In the genomic region with DNA sequence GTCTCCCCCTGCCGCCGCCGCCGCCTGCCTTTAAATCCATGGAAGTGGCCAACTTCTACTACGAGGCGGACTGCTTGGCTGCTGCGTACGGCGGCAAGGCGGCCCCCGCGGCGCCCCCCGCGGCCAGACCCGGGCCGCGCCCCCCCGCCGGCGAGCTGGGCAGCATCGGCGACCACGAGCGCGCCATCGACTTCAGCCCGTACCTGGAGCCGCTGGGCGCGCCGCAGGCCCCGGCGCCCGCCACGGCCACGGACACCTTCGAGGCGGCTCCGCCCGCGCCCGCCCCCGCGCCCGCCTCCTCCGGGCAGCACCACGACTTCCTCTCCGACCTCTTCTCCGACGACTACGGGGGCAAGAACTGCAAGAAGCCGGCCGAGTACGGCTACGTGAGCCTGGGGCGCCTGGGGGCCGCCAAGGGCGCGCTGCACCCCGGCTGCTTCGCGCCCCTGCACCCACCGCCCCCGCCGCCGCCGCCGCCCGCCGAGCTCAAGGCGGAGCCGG, we compare ENCODE assay signal across 8 cellular contexts. TPM values are rescaled to one million over a fixed set of nuclear protein-coding genes. Genes with fewer than 3 reads are reported as not detected.
DNase-seq lines count a peak whose midpoint lies in the region; ATAC-seq and TF ChIP-seq lines count a peak whose summit lies in the region.

No MANE protein-coding gene starts in this region.

- H3K4me1 Mint-ChIP-seq in CD8-positive, alpha-beta T cell (ENCODE audit: low read depth): peaks cover 29% of the 10 kb centered on the region
- H3K4me1 Mint-ChIP-seq in activated CD8-positive, alpha-beta T cell treated with anti-CD3 and anti-CD28 coated beads for 36 hours (ENCODE audit: low read depth): peaks cover 17% of the 10 kb centered on the region
- H3K4me1 Mint-ChIP-seq in effector memory CD8-positive, alpha-beta T cell (ENCODE audit: low read depth in 2 of 2): peaks cover 21 to 27% of the 10 kb centered on the region in 2 donors
- peaks cover 20 to 39% of the 10 kb centered on the region in 2 donors for H3K4me1 Mint-ChIP-seq in stimulated activated naive B cell treated with anti-CD40 and anti-IgM and Interleukin-4, amounts not matched to agents 10 μg/mL and 1 μg/mL and 100 μg/mL, for 72 hours

- H3K4me3 Mint-ChIP-seq in CD8-positive, alpha-beta T cell: peak overlapping the region; percentile 75
- H3K4me3 Mint-ChIP-seq in activated CD8-positive, alpha-beta T cell treated with anti-CD3 and anti-CD28 coated beads for 36 hours: peak overlapping the region; percentile 78
- peak overlapping the region; percentile 90 to 96 for H3K4me3 Mint-ChIP-seq in effector memory CD8-positive, alpha-beta T cell
- H3K4me3 Mint-ChIP-seq in stimulated activated naive B cell treated with anti-CD40 and anti-IgM and Interleukin-4, amounts not matched to agents 10 μg/mL and 1 μg/mL and 100 μg/mL, for 72 hours: peak overlapping the region; percentile 79 to 83

- peak; percentile 33 to 84 (median 54) for DNase-seq in CD8-positive, alpha-beta T cell
- DNase-seq in NCI-H146 treated with DMSO at 0.1 percent for 48 hours (lab: John Stamatoyannopoulos, UW; ENCODE audit: unreplicated experiment): peak; percentile 48
- DNase-seq in activated CD8-positive, alpha-beta T cell treated with anti-CD3 and anti-CD28 coated beads for 36 hours: peak; percentile 69
- peak; percentile 42 to 57 (median 44) for DNase-seq in effector memory CD8-positive, alpha-beta T cell
- DNase-seq in stimulated activated naive B cell treated with anti-CD40 and anti-IgM and Interleukin-4, amounts not matched to agents 10 μg/mL and 1 μg/mL and 100 μg/mL, for 72 hours: peak; percentile 48

- peak; percentile 21 for ATAC-seq in CD8-positive, alpha-beta T cell
- peak; percentile 24 for ATAC-seq in GM21737 (IDR thresholded peaks at IDR 0.05; ENCODE audit: unreplicated experiment)
- ATAC-seq in activated CD8-positive, alpha-beta T cell treated with anti-CD3 and anti-CD28 coated beads for 36 hours: no peak
- peak; percentile 40 for ATAC-seq in effector memory CD8-positive, alpha-beta T cell (replicated peaks)
- peak; percentile 33 to 47 for ATAC-seq in stimulated activated naive B cell treated with anti-CD40 and anti-IgM and Interleukin-4, amounts not matched to agents 10 μg/mL and 1 μg/mL and 100 μg/mL, for 72 hours (replicated peaks)
- no peak for ATAC-seq in GM18861 (IDR thresholded peaks at IDR 0.05; ENCODE audit: unreplicated experiment)

- peaks cover 19% of the 10 kb centered on the region for H3K4me1 ChIP-seq in CD8-positive, alpha-beta T cell (ENCODE audit: insufficient read depth, low read length)
- H3K4me1 ChIP-seq in muscle layer of colon (ENCODE audit: insufficient read depth, low read length): peaks cover 20% of the 10 kb centered on the region

- CTCF ChIA-PET in CD8-positive, alpha-beta T cell (lab: Charles Lee): interaction anchor here (0.9 to 16.8 kb wide), 5 partner anchors 51 to 275 kb away, joined by 3 to 325 read pairs (median 3); a partner anchor contains a TSS
- CTCF ChIA-PET in activated CD8-positive, alpha-beta T cell treated with anti-CD3 and anti-CD28 coated beads for 36 hours (lab: Charles Lee): interaction anchor here (1.0 to 5.7 kb wide), 3 partner anchors 147 to 273 kb away, joined by 3 to 102 read pairs (median 4); no protein-coding TSS in a partner anchor

- peaks cover under 1% of the 10 kb centered on the region for H3K27me3 Mint-ChIP-seq in CD8-positive, alpha-beta T cell (ENCODE audit: low read depth)
- H3K27me3 Mint-ChIP-seq in activated CD8-positive, alpha-beta T cell treated with anti-CD3 and anti-CD28 coated beads for 36 hours: peaks cover under 1% of the 10 kb centered on the region
- H3K27me3 Mint-ChIP-seq in effector memory CD8-positive, alpha-beta T cell: peaks cover 1 to 3% of the 10 kb centered on the region in 2 donors
- peaks cover under 1 to 1% of the 10 kb centered on the region in 2 donors for H3K27me3 Mint-ChIP-seq in stimulated activated naive B cell treated with anti-CD40 and anti-IgM and Interleukin-4, amounts not matched to agents 10 μg/mL and 1 μg/mL and 100 μg/mL, for 72 hours

- POLR2A ChIA-PET in CD8-positive, alpha-beta T cell (lab: Charles Lee): interaction anchor here (0.5 to 2.0 kb wide), 11 partner anchors 22 to 767 kb away, joined by 3 to 8 read pairs (median 3); a partner anchor contains a TSS
- POLR2A ChIA-PET in activated CD8-positive, alpha-beta T cell treated with anti-CD3 and anti-CD28 coated beads for 36 hours (lab: Charles Lee): interaction anchor here (0.7 to 2.0 kb wide), 15 partner anchors 8 to 394 kb away, joined by 3 to 11 read pairs (median 3); no protein-coding TSS in a partner anchor

- H3K27me3 ChIP-seq in CD8-positive, alpha-beta T cell (ENCODE audit: insufficient read depth, low read length): no peaks in the 10 kb centered on the region
- no peaks in the 10 kb centered on the region for H3K27me3 ChIP-seq in muscle layer of colon (ENCODE audit: control insufficient read depth in 1 of 2, insufficient read depth in 2 of 2, low read length in 2 of 2)

- H3K9me3 ChIP-seq in CD8-positive, alpha-beta T cell (ENCODE audit: low read length): no peaks in the 10 kb centered on the region
- H3K9me3 ChIP-seq in muscle layer of colon (ENCODE audit: low read length): no peaks in the 10 kb centered on the region

- H3K4me3 ChIP-seq in CD8-positive, alpha-beta T cell (ENCODE audit: low read depth, low read length): peak overlapping the region; percentile 82
- H3K4me3 ChIP-seq in muscle layer of colon (ENCODE audit: low read depth in 1 of 2, low read length in 2 of 2): peak overlapping the region; percentile 74 to 84

- H3K9ac ChIP-seq in muscle layer of colon (ENCODE audit: low read length): peak overlapping the region; percentile 68

- H3K9me3 Mint-ChIP-seq in CD8-positive, alpha-beta T cell: no peaks in the 10 kb centered on the region
- no peaks in the 10 kb centered on the region for H3K9me3 Mint-ChIP-seq in activated CD8-positive, alpha-beta T cell treated with anti-CD3 and anti-CD28 coated beads for 36 hours
- no peaks in the 10 kb centered on the region for H3K9me3 Mint-ChIP-seq in effector memory CD8-positive, alpha-beta T cell
- H3K9me3 Mint-ChIP-seq in stimulated activated naive B cell treated with anti-CD40 and anti-IgM and Interleukin-4, amounts not matched to agents 10 μg/mL and 1 μg/mL and 100 μg/mL, for 72 hours: no peaks in the 10 kb centered on the region

- intact Hi-C loops in CD8-positive, alpha-beta T cell (cut with DNase I, micrococcal nuclease): loop anchor here (1.0 to 5.0 kb wide), 5 partner anchors 196 to 768 kb away; a partner anchor contains a TSS
- intact Hi-C loops in activated CD8-positive, alpha-beta T cell treated with anti-CD3 and anti-CD28 coated beads for 36 hours (cut with micrococcal nuclease): loop anchor here (5.0 kb wide), 1 partner anchor 151 kb away; no protein-coding TSS in a partner anchor

- H3K36me3 ChIP-seq in CD8-positive, alpha-beta T cell (ENCODE audit: insufficient read depth, low read length): no peaks in the 10 kb centered on the region
- peaks cover 7% of the 10 kb centered on the region for H3K36me3 ChIP-seq in muscle layer of colon (ENCODE audit: insufficient read depth, low read length)

- no peak for TF ChIP-seq CTCF in CD8-positive, alpha-beta T cell (IDR thresholded peaks at IDR 0.05)
- no peak for TF ChIP-seq CTCF in activated CD8-positive, alpha-beta T cell treated with anti-CD3 and anti-CD28 coated beads for 36 hours (IDR thresholded peaks at IDR 0.05)

- H3K36me3 Mint-ChIP-seq in CD8-positive, alpha-beta T cell: peaks cover 5% of the 10 kb centered on the region
- peaks cover 23% of the 10 kb centered on the region for H3K36me3 Mint-ChIP-seq in activated CD8-positive, alpha-beta T cell treated with anti-CD3 and anti-CD28 coated beads for 36 hours (ENCODE audit: low read depth)
- peaks cover 12% of the 10 kb centered on the region for H3K36me3 Mint-ChIP-seq in effector memory CD8-positive, alpha-beta T cell (ENCODE audit: insufficient read depth)
- H3K36me3 Mint-ChIP-seq in stimulated activated naive B cell treated with anti-CD40 and anti-IgM and Interleukin-4, amounts not matched to agents 10 μg/mL and 1 μg/mL and 100 μg/mL, for 72 hours: peaks cover 5 to 13% of the 10 kb centered on the region in 2 donors

- H3K27ac ChIP-seq in CD8-positive, alpha-beta T cell (ENCODE audit: low read depth, low read length): peak overlapping the region; percentile 91
- peak overlapping the region; percentile 95 for H3K27ac ChIP-seq in muscle layer of colon (ENCODE audit: low read depth, low read length)

- H3K27ac Mint-ChIP-seq in CD8-positive, alpha-beta T cell: peak overlapping the region; percentile 55
- H3K27ac Mint-ChIP-seq in activated CD8-positive, alpha-beta T cell treated with anti-CD3 and anti-CD28 coated beads for 36 hours: peak overlapping the region; percentile 73
- peak overlapping the region in 1 of 2 donors; percentile 83 for H3K27ac Mint-ChIP-seq in effector memory CD8-positive, alpha-beta T cell
- peak overlapping the region; percentile 83 for H3K27ac Mint-ChIP-seq in stimulated activated naive B cell treated with anti-CD40 and anti-IgM and Interleukin-4, amounts not matched to agents 10 μg/mL and 1 μg/mL and 100 μg/mL, for 72 hours

RNA-seq across cellular contexts. Expression of a gene that starts 0.5 kb away (rescaled TPM):
- total RNA-seq in CD8-positive, alpha-beta T cell: 10 to 100 TPM; 37.2 to 37.6 TPM
- 10 to 100 TPM; 27.2 to 28.4 TPM for total RNA-seq in activated CD8-positive, alpha-beta T cell treated with anti-CD3 and anti-CD28 coated beads for 36 hours

RNA-seq across cellular contexts. Expression of a gene that starts 37.6 kb away (rescaled TPM):
- total RNA-seq in CD8-positive, alpha-beta T cell: 10 to 100 TPM; 19.0 to 20.8 TPM
- 10 to 100 TPM; 16.0 to 17.3 TPM for total RNA-seq in activated CD8-positive, alpha-beta T cell treated with anti-CD3 and anti-CD28 coated beads for 36 hours

Comparison
In these comparisons a context has a peak if more than half of its experiments do, and no peak if none do; other contexts are left out.
1. ATAC-seq: peak in CD8-positive, alpha-beta T cell (single experiment), GM21737 (single experiment), effector memory CD8-positive, alpha-beta T cell (single experiment) and stimulated activated naive B cell treated with anti-CD40 and anti-IgM and Interleukin-4, amounts not matched to agents 10 μg/mL and 1 μg/mL and 100 μg/mL, for 72 hours (2 of 2); none in activated CD8-positive, alpha-beta T cell treated with anti-CD3 and anti-CD28 coated beads for 36 hours (single experiment) and GM18861 (single experiment).
2. Peak in every context shown above with its lines, with median percentiles within 50 percentile points of each other: DNase-seq and H3K4me3 Mint-ChIP-seq.